In the genomic region with DNA sequence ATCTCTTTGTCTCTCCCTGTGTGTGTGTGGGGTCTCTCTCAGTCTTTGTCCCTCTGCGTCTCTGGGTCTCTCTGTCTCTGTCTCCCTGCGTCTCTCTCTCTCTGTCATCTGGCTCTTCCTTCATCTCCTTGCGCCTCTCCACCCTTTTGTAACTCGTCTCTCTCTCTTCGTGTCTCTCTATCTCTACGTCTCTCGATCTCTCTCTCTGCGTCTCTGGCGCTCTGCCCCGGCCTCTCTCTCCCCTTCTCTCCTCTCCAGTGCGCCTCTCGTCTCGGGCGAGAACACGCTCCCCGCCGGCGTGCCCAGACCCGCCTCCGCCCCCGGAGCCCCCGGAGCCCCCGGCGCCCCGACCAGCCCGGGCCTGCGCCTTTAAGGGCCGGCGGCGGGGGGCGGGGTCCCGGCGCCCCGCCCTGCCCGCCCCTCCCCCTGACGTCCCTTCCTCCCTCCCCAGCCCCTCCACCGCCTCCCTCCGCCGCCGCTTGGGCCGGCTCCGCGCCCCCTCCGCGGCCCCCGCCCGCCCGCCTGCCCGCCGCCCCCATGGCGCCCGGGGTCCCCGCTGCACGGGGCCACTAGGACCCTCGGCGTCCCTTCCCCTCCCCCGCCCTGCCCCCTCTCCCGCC, we compare ENCODE assay signal across 9 cellular contexts. TPM values are rescaled to one million over a fixed set of nuclear protein-coding genes. Genes with fewer than 3 reads are reported as not detected.
DNase-seq lines count a peak whose midpoint lies in the region; ATAC-seq, FAIRE-seq and TF ChIP-seq lines count a peak whose summit lies in the region.
"Had no signal": no experiment of that assay in that cellular context is flagged by ENCODE, and none has a peak within 500 bp of the region (broad histone marks: within the 10 kb centered on the region; RNA-seq: fewer than 3 reads in every experiment).

A gene (plus strand): TSS at position 440 of the 620 bp plus-strand sequence. CDS start 318 bp downstream, outside the sequence.

- H3K36me3 ChIP-seq in HUES48 (ENCODE audit: control insufficient read depth, insufficient read depth, low read length) (no peaks in the 10 kb centered on the region), SJSA1 (peaks cover 16% of the 10 kb centered on the region), neuron (ENCODE audit: insufficient read depth, low read length) (peaks cover 6% of the 10 kb centered on the region)

- DNase-seq in DMS 273 treated with DMSO at 0.1 percent for 48 hours (lab: John Stamatoyannopoulos, UW), result peak; percentile 51
- DNase-seq in SJSA1 (ENCODE audit: low read depth in 1 of 2, low spot score in 2 of 2), result peak; percentile 31 to 57
- peak; percentile 42 for DNase-seq in activated gamma-delta T cell treated with Interleukin-2 at 50 U/mL for 16 hours
- peak; percentile 96 to 98 for DNase-seq in frontal cortex (ENCODE audit: low spot score in 2 of 2)

- no peak within 1 kb of the TSS for H3K9ac ChIP-seq in HUES48 (ENCODE audit: low read depth, low read length)

- peak within 1 kb of the TSS; percentile 83 for H2AFZ ChIP-seq in neuron (ENCODE audit: low read depth, low read length)

- H3K9me3 ChIP-seq in HUES48 (ENCODE audit: control insufficient read depth, insufficient read depth, low read length), result no peaks in the 10 kb centered on the region
- H3K9me3 ChIP-seq in SJSA1 (replicated peaks), result no peaks in the 10 kb centered on the region
- no peaks in the 10 kb centered on the region for H3K9me3 ChIP-seq in neuron (ENCODE audit: low read length)

- FAIRE-seq in frontal cortex (lab: Jason Lieb, UNC), result no peak
- FAIRE-seq: islet of Langerhans had no signal

- H3K27me3 ChIP-seq in HUES48 (ENCODE audit: control insufficient read depth, insufficient read depth, low read length) (peaks cover 16% of the 10 kb centered on the region), SJSA1 (replicated peaks) (no peaks in the 10 kb centered on the region), neuron (ENCODE audit: insufficient read depth, low read length) (no peaks in the 10 kb centered on the region)

- TF ChIP-seq CTCF in subcutaneous adipose tissue (IDR thresholded peaks at IDR 0.05; ENCODE audit: low read depth), result no peak

- ATAC-seq in GM18907 (IDR thresholded peaks at IDR 0.05; ENCODE audit: unreplicated experiment), result no peak

- peak within 1 kb of the TSS; percentile 47 for H3K27ac ChIP-seq in HUES48 (ENCODE audit: low read depth, low read length)
- peak within 1 kb of the TSS; percentile 51 for H3K27ac ChIP-seq in SJSA1

- H3K4me3 ChIP-seq in HUES48 (ENCODE audit: low read depth, low read length), result peak within 1 kb of the TSS; percentile 72
- peak within 1 kb of the TSS; percentile 66 for H3K4me3 ChIP-seq in SJSA1
- H3K4me3 ChIP-seq in neuron (ENCODE audit: low read length), result peak within 1 kb of the TSS; percentile 79

- H3K4me1 ChIP-seq in HUES48 (ENCODE audit: control insufficient read depth, insufficient read depth, low read length) (no peaks in the 10 kb centered on the region), SJSA1 (replicated peaks) (peaks cover 19% of the 10 kb centered on the region), neuron (ENCODE audit: insufficient read depth, low read length) (peaks cover 13% of the 10 kb centered on the region)

RNA-seq across cellular contexts. Expression of the gene that starts here (rescaled TPM):
- total RNA-seq in SJSA1 (2014; rRNA removed; shearing (Covaris generic)), result 11.3 and 15.6 TPM in 2 replicates
- total RNA-seq in frontal cortex, result 32.6 TPM
- total RNA-seq in subcutaneous adipose tissue, result 10 to 100 TPM; 10.2 to 26.2 (median 14.4) TPM

Comparison
In these comparisons a context has a peak if more than half of its experiments do, and no peak if none do; other contexts are left out.
1. DNase-seq: peak in every context shown above with its lines; median percentile 97 in frontal cortex; 51 in DMS 273 treated with DMSO at 0.1 percent for 48 hours; 44 in SJSA1; 42 in activated gamma-delta T cell treated with Interleukin-2 at 50 U/mL for 16 hours.